1 cellular context compared by ENCODE assay signal in genomic region chr10:77248104-77248503, GRCh38.
TF ChIP-seq lines count a peak whose summit lies in the region.

No MANE protein-coding gene starts in this region.

TF ChIP-seq in WTC11, 78 proteins besides CTCF, POLR2A, EP300 and RAD21 (continued from another document):
- TF ChIP-seq MLX (CRISPR knock-in tag; IDR thresholded peaks at IDR 0.05) (no peak), CDX4 (CRISPR knock-in tag; IDR thresholded peaks at IDR 0.05; ENCODE audit: borderline replicate concordance) (no peak), IRF1 (CRISPR knock-in tag; IDR thresholded peaks at IDR 0.05) (no peak), ETV6 (CRISPR knock-in tag; IDR thresholded peaks at IDR 0.05) (no peak), RORB (CRISPR knock-in tag; IDR thresholded peaks at IDR 0.05) (no peak), ZNF232 (CRISPR knock-in tag; IDR thresholded peaks at IDR 0.05) (no peak), ATF3 (CRISPR knock-in tag; conservative IDR thresholded peaks at IDR 0.05) (no peak), SOX15 (CRISPR knock-in tag; IDR thresholded peaks at IDR 0.05) (no peak), USF2 (CRISPR knock-in tag; IDR thresholded peaks at IDR 0.05) (no peak), ZNF423 (CRISPR knock-in tag; IDR thresholded peaks at IDR 0.05) (no peak), AR (CRISPR knock-in tag; IDR thresholded peaks at IDR 0.05) (no peak), GTF2I (CRISPR knock-in tag; conservative IDR thresholded peaks at IDR 0.05) (no peak), ZNF138 (CRISPR knock-in tag; conservative IDR thresholded peaks at IDR 0.05) (no peak)
